In genomic region chr20:41361757-41362747, GRCh38 we compare ENCODE assay signal across 25 cellular contexts. TPM values are rescaled to one million over a fixed set of nuclear protein-coding genes. Genes with fewer than 3 reads are reported as not detected.
A peak's percentile ranks its signal among the peaks of the same experiment; 100 is the strongest.
DNase-seq lines count a peak whose midpoint lies in the region; ATAC-seq and TF ChIP-seq lines count a peak whose summit lies in the region.
"Had no signal": no experiment of that assay in that cellular context is flagged by ENCODE, and none has a peak within 500 bp of the region (broad histone marks: within the 10 kb centered on the region; RNA-seq: fewer than 3 reads in every experiment).

No MANE protein-coding gene starts in this region.

- peaks cover 3% of the 10 kb centered on the region for H3K4me1 Mint-ChIP-seq in CD8-positive, alpha-beta T cell (ENCODE audit: low read depth)
- H3K4me1 Mint-ChIP-seq: activated CD4-positive, alpha-beta T cell treated with anti-CD3 and anti-CD28 coated beads, Interleukin-2, amount 10 ng/mL, durations not matched to agents 7 days and 5 days had no signal

- no peaks in the 10 kb centered on the region for H3K36me3 ChIP-seq in osteoblast (ENCODE audit: insufficient read depth, low read length)
- H3K36me3 ChIP-seq in CD8-positive, alpha-beta T cell (ENCODE audit: insufficient read depth, low read length), result no peaks in the 10 kb centered on the region
- H3K36me3 ChIP-seq: brain microvascular endothelial cell had no signal

- no peak overlapping the region for H3K4me3 Mint-ChIP-seq in CD8-positive, alpha-beta T cell
- H3K4me3 Mint-ChIP-seq: activated CD4-positive, alpha-beta T cell treated with anti-CD3 and anti-CD28 coated beads, Interleukin-2, amount 10 ng/mL, durations not matched to agents 7 days and 5 days; GM23338; T-helper 17 cell had no signal

- H3K4me3 ChIP-seq in osteoblast (ENCODE audit: insufficient read depth, low read length), result no peak overlapping the region
- H3K4me3 ChIP-seq in CD8-positive, alpha-beta T cell (ENCODE audit: low read depth, low read length), result no peak overlapping the region
- H3K4me3 ChIP-seq: coronary artery, GM23338, lung had no signal

- no peaks in the 10 kb centered on the region for H3K9me3 Mint-ChIP-seq in CD8-positive, alpha-beta T cell
- H3K9me3 Mint-ChIP-seq: activated CD4-positive, alpha-beta T cell treated with anti-CD3 and anti-CD28 coated beads, Interleukin-2, amount 10 ng/mL, durations not matched to agents 7 days and 5 days; GM23338 had no signal

- H3K4me2 ChIP-seq in osteoblast (ENCODE audit: insufficient read depth, low read length), result no peak overlapping the region
- H3K4me2 ChIP-seq: GM23338 had no signal

- ATAC-seq in Right ventricle myocardium superior (ENCODE audit: poor library complexity), result peak; percentile 32
- no peak for ATAC-seq in CD8-positive, alpha-beta T cell
- ATAC-seq: GM23338, T-helper 17 cell had no signal

- no peak overlapping the region for H3K27ac ChIP-seq in osteoblast (ENCODE audit: low read depth, low read length)
- H3K27ac ChIP-seq in CD8-positive, alpha-beta T cell (ENCODE audit: low read depth, low read length), result no peak overlapping the region
- H3K27ac ChIP-seq: 22Rv1, brain microvascular endothelial cell, coronary artery had no signal

- H3K4me1 ChIP-seq in osteoblast (ENCODE audit: insufficient read depth, low read length), result no peaks in the 10 kb centered on the region
- no peaks in the 10 kb centered on the region for H3K4me1 ChIP-seq in CD8-positive, alpha-beta T cell (ENCODE audit: insufficient read depth, low read length)

- H3K27ac Mint-ChIP-seq in CD8-positive, alpha-beta T cell, result no peak overlapping the region
- H3K27ac Mint-ChIP-seq: activated CD4-positive, alpha-beta T cell treated with anti-CD3 and anti-CD28 coated beads, Interleukin-2, amount 10 ng/mL, durations not matched to agents 7 days and 5 days; GM23338; T-helper 17 cell had no signal

- POLR2A ChIA-PET in CD8-positive, alpha-beta T cell (lab: Charles Lee), result no interaction called here

- no peaks in the 10 kb centered on the region for H3K36me3 Mint-ChIP-seq in CD8-positive, alpha-beta T cell

- DNase-seq in DMS53 (lab: John Stamatoyannopoulos, UW), result peak; percentile 68
- no peak for DNase-seq in DMS53 treated with DMSO at 0.1 percent for 48 hours (lab: John Stamatoyannopoulos, UW; ENCODE audit: unreplicated experiment)
- peak; percentile 25 for DNase-seq in NCI-H510A (lab: John Stamatoyannopoulos, UW)
- peak; percentile 70 for DNase-seq in Right ventricle myocardium superior
- peak; percentile 78 for DNase-seq in osteoblast (ENCODE audit: insufficient read length, low spot score, missing footprints)
- no peak for DNase-seq in CD8-positive, alpha-beta T cell
- DNase-seq in KG1 (lab: John Stamatoyannopoulos, UW), result no peak
- DNase-seq in pons (ENCODE audit: low spot score), result no peak
- DNase-seq: activated CD4-positive, alpha-beta T cell treated with anti-CD3 and anti-CD28 coated beads, Interleukin-2, amount 10 ng/mL, durations not matched to agents 7 days and 5 days; activated CD8-positive, alpha-beta memory T cell treated with anti-CD3 and anti-CD28 coated beads, Interleukin-2, amount 50 U/mL, for 48 hours; AML-193; brain microvascular endothelial cell; Calu3; Karpas-422; NCI-H2081 treated with DMSO at 0.1 percent for 48 hours; NCI-H524 treated with DMSO at 0.1 percent for 48 hours; retina; SIG-M5; stimulated activated CD4-positive, alpha-beta T cell treated with anti-CD3 and anti-CD28 coated beads, Interleukin-15, amount 100 ng/mL, for 24 hours; T-helper 17 cell had no signal

- peaks cover 24% of the 10 kb centered on the region for H3K27me3 ChIP-seq in osteoblast (ENCODE audit: insufficient read depth, low read length)
- H3K27me3 ChIP-seq in CD8-positive, alpha-beta T cell (ENCODE audit: insufficient read depth, low read length), result no peaks in the 10 kb centered on the region

- CTCF ChIA-PET in CD8-positive, alpha-beta T cell (lab: Charles Lee), result no interaction called here

- intact Hi-C loops in Right ventricle myocardium superior (cut with DNase I), result no loop called here
- intact Hi-C loops in CD8-positive, alpha-beta T cell (cut with DNase I, micrococcal nuclease), result no loop called here

- TF ChIP-seq CTCF in osteoblast (IDR thresholded peaks at IDR 0.05; ENCODE audit: extremely low read depth, low read depth, low read length), result no peak
- no peak for TF ChIP-seq CTCF in CD8-positive, alpha-beta T cell (IDR thresholded peaks at IDR 0.05)

- no peak overlapping the region for H2AFZ ChIP-seq in osteoblast (ENCODE audit: low read length)
- H2AFZ ChIP-seq: GM23338 had no signal

- H3K27me3 Mint-ChIP-seq in CD8-positive, alpha-beta T cell (ENCODE audit: low read depth), result peaks cover 5% of the 10 kb centered on the region

- no peaks in the 10 kb centered on the region for H3K79me2 ChIP-seq in osteoblast (ENCODE audit: insufficient read depth, low read length)

- no peaks in the 10 kb centered on the region for H3K9me3 ChIP-seq in osteoblast (ENCODE audit: low read depth, low read length)
- H3K9me3 ChIP-seq in CD8-positive, alpha-beta T cell (ENCODE audit: low read length), result no peaks in the 10 kb centered on the region

- H4K20me1 ChIP-seq in osteoblast (ENCODE audit: insufficient read depth, low read length), result no peaks in the 10 kb centered on the region

RNA-seq across cellular contexts. Expression of gene EMILIN3, which starts 4.6 kb away (rescaled TPM):
- 5.6 TPM for total RNA-seq in Right ventricle myocardium superior
- not detected in 2 replicates for total RNA-seq in osteoblast
- not detected for total RNA-seq in CD8-positive, alpha-beta T cell
- total RNA-seq: activated CD4-positive, alpha-beta T cell treated with anti-CD3 and anti-CD28 coated beads, Interleukin-2, amount 10 ng/mL, durations not matched to agents 7 days and 5 days; Calu3; subcutaneous adipose tissue; T-helper 17 cell had no signal

RNA-seq across cellular contexts. Expression of gene LPIN3, which starts 21.4 kb away (rescaled TPM):
- total RNA-seq in Right ventricle myocardium superior, result 18.6 TPM
- 9.0 and 10.3 TPM in 2 replicates for total RNA-seq in osteoblast
- under 1 TPM; 0.05 to 0.14 TPM for total RNA-seq in CD8-positive, alpha-beta T cell

RNA-seq across cellular contexts. Expression of gene ZHX3, which starts 44.5 kb away (rescaled TPM):
- 31.7 TPM for total RNA-seq in Right ventricle myocardium superior
- 35.4 and 36.6 TPM in 2 replicates for total RNA-seq in osteoblast
- total RNA-seq in CD8-positive, alpha-beta T cell, result 1 to 10 TPM; 4.4 to 4.7 TPM

Comparison
In these comparisons a context has a peak if more than half of its experiments do, and no peak if none do; other contexts are left out.
1. DNase-seq: peak in DMS53 (single experiment), NCI-H510A (single experiment), Right ventricle myocardium superior (single experiment) and osteoblast (single experiment); none in DMS53 treated with DMSO at 0.1 percent for 48 hours (single experiment), CD8-positive, alpha-beta T cell (0 of 7), KG1 (single experiment) and pons (single experiment).